ENCODE assay signal across 12 cellular contexts in genomic region chr16:32261526-32261925, GRCh38. TPM values are rescaled to one million over a fixed set of nuclear protein-coding genes. Genes with fewer than 3 reads are reported as not detected.
A peak's percentile ranks its signal among the peaks of the same experiment; 100 is the strongest.
DNase-seq lines count a peak whose midpoint lies in the region; ATAC-seq, FAIRE-seq and TF ChIP-seq lines count a peak whose summit lies in the region.
"Not testable (repeated sequence)": the region's sequence is repeated elsewhere in the genome, so short reads cannot be mapped to it uniquely, and the experiment has no call there.
"Had no signal": no experiment of that assay in that cellular context is flagged by ENCODE, and none has a peak within 500 bp of the region (broad histone marks: within the 10 kb centered on the region; RNA-seq: fewer than 3 reads in every experiment).

No MANE protein-coding gene starts in this region.

- H3K27me3 Mint-ChIP-seq in activated CD4-positive, alpha-beta T cell treated with anti-CD3 and anti-CD28 coated beads, Interleukin-2, amount 10 ng/mL, durations not matched to agents 24 days and 14 days; chondrocyte (ENCODE audit: low read depth): not testable (repeated sequence)

- not testable (repeated sequence) for TF ChIP-seq EP300 in sigmoid colon (IDR thresholded peaks at IDR 0.05)

- peak; percentile 35 for DNase-seq in activated CD4-positive, alpha-beta T cell treated with anti-CD3 and anti-CD28 coated beads, Interleukin-2, amount 10 ng/mL, durations not matched to agents 24 days and 14 days
- peak; percentile 60 for DNase-seq in chondrocyte (ENCODE audit: low spot score)
- peak; percentile 24 for DNase-seq in Right ventricle myocardium superior
- DNase-seq in kidney, result peak; percentile 40
- peak; percentile 28 for DNase-seq in lower lobe of right lung
- peak; percentile 11 for DNase-seq in sigmoid colon
- peak; percentile 48 for DNase-seq in upper lobe of right lung

- not testable (repeated sequence) for H3K4me3 Mint-ChIP-seq in activated CD4-positive, alpha-beta T cell treated with anti-CD3 and anti-CD28 coated beads, Interleukin-2, amount 10 ng/mL, durations not matched to agents 24 days and 14 days; chondrocyte (ENCODE audit: unreplicated experiment)

- not testable (repeated sequence) for ATAC-seq in Right ventricle myocardium superior (ENCODE audit: poor library complexity); lower lobe of right lung; upper lobe of right lung

- FAIRE-seq in kidney (lab: Jason Lieb, UNC), result not testable (repeated sequence)

- not testable (repeated sequence) for H3K36me3 ChIP-seq in kidney (ENCODE audit: control insufficient read depth in 1 of 2, insufficient read depth in 2 of 2, low read length in 2 of 2); lower lobe of right lung; sigmoid colon; upper lobe of right lung

- not testable (repeated sequence) for H3K36me3 Mint-ChIP-seq in activated CD4-positive, alpha-beta T cell treated with anti-CD3 and anti-CD28 coated beads, Interleukin-2, amount 10 ng/mL, durations not matched to agents 24 days and 14 days (ENCODE audit: low read depth); chondrocyte (ENCODE audit: low read depth)

- intact Hi-C loops in activated CD4-positive, alpha-beta T cell treated with anti-CD3 and anti-CD28 coated beads, Interleukin-2, amount 10 ng/mL, durations not matched to agents 24 days and 14 days (cut with micrococcal nuclease); Right ventricle myocardium superior (cut with DNase I); kidney (cut with DNase I); lower lobe of right lung (cut with DNase I); sigmoid colon (cut with DNase I); upper lobe of right lung (cut with DNase I): not testable (repeated sequence)

- H3K27ac ChIP-seq in kidney (ENCODE audit: low read depth in 2 of 2, low read length in 2 of 2); lower lobe of right lung; sigmoid colon; upper lobe of right lung: not testable (repeated sequence)

- TF ChIP-seq POLR2A in sigmoid colon (IDR thresholded peaks at IDR 0.05), result not testable (repeated sequence)

- 85 to 86% methylated on average over 5 of the region's 5 CpGs for WGBS in sigmoid colon, 2 donors

- not testable (repeated sequence) for H3K9me3 ChIP-seq in kidney (ENCODE audit: control insufficient read depth in 1 of 2, low read length in 2 of 2); lower lobe of right lung; sigmoid colon; upper lobe of right lung

- H3K4me3 ChIP-seq in kidney (ENCODE audit: low read length in 2 of 2); lower lobe of right lung; sigmoid colon; upper lobe of right lung: not testable (repeated sequence)

- H3K27ac Mint-ChIP-seq in activated CD4-positive, alpha-beta T cell treated with anti-CD3 and anti-CD28 coated beads, Interleukin-2, amount 10 ng/mL, durations not matched to agents 24 days and 14 days; chondrocyte (ENCODE audit: unreplicated experiment): not testable (repeated sequence)

- not testable (repeated sequence) for TF ChIP-seq CTCF in chondrocyte (IDR thresholded peaks at IDR 0.05); kidney (IDR thresholded peaks at IDR 0.05; ENCODE audit: borderline replicate concordance, extremely low read depth, insufficient read depth); lower lobe of right lung (IDR thresholded peaks at IDR 0.05); sigmoid colon (IDR thresholded peaks at IDR 0.05); upper lobe of right lung (IDR thresholded peaks at IDR 0.05)

- not testable (repeated sequence) for H3K9me3 Mint-ChIP-seq in activated CD4-positive, alpha-beta T cell treated with anti-CD3 and anti-CD28 coated beads, Interleukin-2, amount 10 ng/mL, durations not matched to agents 24 days and 14 days; chondrocyte (ENCODE audit: low read depth)

- H3K9ac ChIP-seq in kidney (ENCODE audit: low read length in 2 of 2), result not testable (repeated sequence)

- not testable (repeated sequence) for H3K4me1 Mint-ChIP-seq in activated CD4-positive, alpha-beta T cell treated with anti-CD3 and anti-CD28 coated beads, Interleukin-2, amount 10 ng/mL, durations not matched to agents 24 days and 14 days; chondrocyte (ENCODE audit: low read depth)

- H3K27me3 ChIP-seq in lower lobe of right lung (ENCODE audit: low read depth); sigmoid colon; upper lobe of right lung: not testable (repeated sequence)

- not testable (repeated sequence) for H3K4me1 ChIP-seq in kidney (ENCODE audit: control insufficient read depth in 1 of 2, insufficient read depth in 1 of 2, low read depth in 1 of 2, low read length in 2 of 2); lower lobe of right lung; sigmoid colon; upper lobe of right lung

RNA-seq across cellular contexts. Expression of gene TP53TG3D, which starts 8.4 kb away (rescaled TPM):
- 0.35 TPM in 1 of 2 replicates, not detected in the other for total RNA-seq in activated CD4-positive, alpha-beta T cell treated with anti-CD3 and anti-CD28 coated beads, Interleukin-2, amount 10 ng/mL, durations not matched to agents 24 days and 14 days
- total RNA-seq in chondrocyte (not detected in 3 replicates), Right ventricle myocardium superior (0.89 TPM), kidney (not detected), lower lobe of right lung (0.77 TPM), sigmoid colon (1 to 10 TPM in 2 of 4 donors, not detected in 2; 1.6 to 1.9 TPM), upper lobe of right lung (1.3 TPM)
- polyA plus RNA-seq in kidney (ENCODE audit: insufficient read depth, low read depth, low replicate concordance) (not detected), sigmoid colon (1 to 10 TPM in 1 of 3 donors, not detected in 2; 1.2 TPM)
- total RNA-seq: GM12878, GM23248, H1, H7 had no signal
- polyA plus RNA-seq: CD14-positive monocyte, GM12878, GM23248, H1 had no signal
